Comparison of ENCODE assay signal across 31 cellular contexts in the genomic region with DNA sequence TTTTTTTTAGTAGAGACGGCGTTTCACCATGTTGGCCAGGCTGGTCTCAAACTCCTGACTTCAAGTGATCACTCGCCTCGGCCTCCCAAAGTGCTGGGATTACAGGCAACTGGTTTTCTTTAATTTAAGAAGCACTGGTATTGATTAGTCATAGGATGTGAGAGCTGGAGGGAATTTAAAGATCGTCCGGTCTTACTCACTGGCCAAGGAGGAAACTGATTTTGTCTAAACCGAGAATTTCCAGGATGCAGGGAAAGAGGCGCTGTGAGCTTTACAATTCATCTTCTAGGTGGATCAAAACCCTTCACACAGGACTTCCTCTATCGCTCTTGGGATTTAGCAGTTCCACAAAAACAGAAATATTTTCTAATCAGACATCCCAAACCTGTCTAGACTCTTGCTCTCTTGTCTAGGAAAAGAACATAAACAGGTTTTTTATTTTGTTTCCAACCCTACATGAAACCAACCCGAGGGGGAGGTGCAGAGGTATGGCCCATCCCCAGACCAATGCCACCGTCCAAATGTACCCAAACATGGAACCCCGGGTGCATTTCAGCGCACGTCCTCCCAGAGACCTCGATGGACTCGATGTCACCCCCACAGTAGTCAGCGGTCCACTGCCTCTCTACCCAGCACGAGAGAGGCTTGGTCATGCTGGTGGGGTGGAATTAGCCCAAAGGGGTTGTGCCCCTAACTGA. TPM values are rescaled to one million over a fixed set of nuclear protein-coding genes. Genes with fewer than 3 reads are reported as not detected.
DNase-seq lines count a peak whose midpoint lies in the region; ATAC-seq, FAIRE-seq and TF ChIP-seq lines count a peak whose summit lies in the region.
"Had no signal": no experiment of that assay in that cellular context is flagged by ENCODE, and none has a peak within 500 bp of the region (broad histone marks: within the 10 kb centered on the region; RNA-seq: fewer than 3 reads in every experiment).

No MANE protein-coding gene starts in this region.

- H2BK120ac ChIP-seq in trophoblast cell (ENCODE audit: insufficient read depth, low read length, poor library complexity) = no peak overlapping the region

- H3K27ac Mint-ChIP-seq in astrocyte (ENCODE audit: unreplicated experiment) = peak overlapping the region; percentile 3
- H3K27ac Mint-ChIP-seq: activated CD4-positive, alpha-beta T cell treated with anti-CD3 and anti-CD28 coated beads for 36 hours; nephron; stimulated activated effector memory CD8-positive, alpha-beta T cell treated with anti-CD3 and anti-CD28 coated beads, Interleukin-12 subunit alpha, Interleukin-12 subunit beta, amount 100 ng/mL, for 72 hours; T-helper 2 cell treated with Interferon-gamma antibody and Interleukin-4, amounts not matched to agents 5 μg/mL and 100 μg/mL, for 36 hours had no signal

- H3K4me2 ChIP-seq in astrocyte (ENCODE audit: low read length) (peak overlapping the region; percentile 48), trophoblast cell (ENCODE audit: low read length) (no peak overlapping the region)
- H3K4me2 ChIP-seq: BLaER1 had no signal

- H3K9ac ChIP-seq in astrocyte (ENCODE audit: low read length) = peak overlapping the region; percentile 33
- no peak overlapping the region for H3K9ac ChIP-seq in trophoblast cell (ENCODE audit: low read length)
- H3K9ac ChIP-seq: BLaER1 had no signal

- H3K4me1 ChIP-seq in astrocyte (ENCODE audit: insufficient read depth, low read length) (peaks cover 8% of the 10 kb centered on the region), foreskin keratinocyte (no peaks in the 10 kb centered on the region), trophoblast cell (ENCODE audit: control insufficient read depth in 1 of 2, insufficient read depth in 2 of 2, low read length in 2 of 2) (no peaks in the 10 kb centered on the region)
- H3K4me1 ChIP-seq: heart right ventricle, upper lobe of left lung had no signal

- no peak overlapping the region for H2BK5ac ChIP-seq in trophoblast cell (ENCODE audit: low read depth, low read length, poor library complexity)

- no peaks in the 10 kb centered on the region for H4K20me1 ChIP-seq in astrocyte (ENCODE audit: insufficient read depth, low read length)
- H4K20me1 ChIP-seq: BLaER1 had no signal

- DNase-seq in EL (peak; percentile 76), HTR-8/SVneo (ENCODE audit: insufficient read length, low spot score) (peak; percentile 31), astrocyte (ENCODE audit: low read depth) (peak; percentile 45), foreskin keratinocyte (peak in 1 of 2 donors; percentile 58), trophoblast cell (no peak), GOT3 (lab: John Stamatoyannopoulos, UW) (no peak)
- DNase-seq: ACHN; activated gamma-delta T cell treated with Interleukin-2 at 50 U/mL for 16 hours; activated T-cell treated with anti-CD3 and anti-CD28 coated beads, Interleukin-2, amount 50 U/mL, for 1 hour; DMS53; dorsolateral prefrontal cortex; heart right ventricle; KBM-7; NCI-H2081; NCI-H345; retina; upper lobe of left lung had no signal

- ATAC-seq in foreskin keratinocyte = peak; percentile 40
- ATAC-seq in GM21526 (IDR thresholded peaks at IDR 0.05; ENCODE audit: low FRiP score, unreplicated experiment) = no peak
- no peak for ATAC-seq in GM19467 (IDR thresholded peaks at IDR 0.05; ENCODE audit: unreplicated experiment)

- peaks cover 4% of the 10 kb centered on the region for H3K27me3 Mint-ChIP-seq in astrocyte (ENCODE audit: low read depth, unreplicated experiment)

- H3K4me1 Mint-ChIP-seq in astrocyte (ENCODE audit: low read depth, unreplicated experiment) = peaks cover 2% of the 10 kb centered on the region
- H3K4me1 Mint-ChIP-seq: activated CD4-positive, alpha-beta T cell treated with anti-CD3 and anti-CD28 coated beads for 36 hours; stimulated activated effector memory CD8-positive, alpha-beta T cell treated with anti-CD3 and anti-CD28 coated beads, Interleukin-12 subunit alpha, Interleukin-12 subunit beta, amount 100 ng/mL, for 72 hours had no signal

- H4K12ac ChIP-seq in trophoblast cell (ENCODE audit: low read depth, low read length) = no peak overlapping the region

- H3K9me3 Mint-ChIP-seq in astrocyte (ENCODE audit: unreplicated experiment) = peaks cover 5% of the 10 kb centered on the region
- H3K9me3 Mint-ChIP-seq: stimulated activated effector memory CD8-positive, alpha-beta T cell treated with anti-CD3 and anti-CD28 coated beads, Interleukin-12 subunit alpha, Interleukin-12 subunit beta, amount 100 ng/mL, for 72 hours; T-helper 2 cell treated with Interferon-gamma antibody and Interleukin-4, amounts not matched to agents 5 μg/mL and 100 μg/mL, for 36 hours had no signal

- no peak overlapping the region for H3K23ac ChIP-seq in trophoblast cell (ENCODE audit: low read length)

- no peak overlapping the region for H2AK5ac ChIP-seq in trophoblast cell (ENCODE audit: low read length)

- no peak overlapping the region for H4K8ac ChIP-seq in trophoblast cell (ENCODE audit: low read depth, low read length)

- peak overlapping the region; percentile 32 for H2AFZ ChIP-seq in astrocyte (ENCODE audit: low read depth, low read length)
- no peak overlapping the region for H2AFZ ChIP-seq in trophoblast cell (ENCODE audit: insufficient read depth, low read length, poor library complexity)

- H3K36me3 ChIP-seq in astrocyte (ENCODE audit: insufficient read depth, low read length) (no peaks in the 10 kb centered on the region), trophoblast cell (ENCODE audit: control insufficient read depth in 1 of 2, insufficient read depth in 2 of 2, low read length in 2 of 2) (no peaks in the 10 kb centered on the region)
- H3K36me3 ChIP-seq: BLaER1, heart right ventricle, upper lobe of left lung had no signal

- H3K14ac ChIP-seq in trophoblast cell (ENCODE audit: low read length) = no peak overlapping the region

- H3K18ac ChIP-seq in trophoblast cell (ENCODE audit: low read length) = no peak overlapping the region

- no peak overlapping the region for H2BK12ac ChIP-seq in trophoblast cell (ENCODE audit: low read length)

- H3K27ac ChIP-seq in astrocyte (ENCODE audit: low read depth, low read length) = peak overlapping the region; percentile 66
- H3K27ac ChIP-seq in foreskin keratinocyte = no peak overlapping the region
- no peak overlapping the region for H3K27ac ChIP-seq in trophoblast cell (ENCODE audit: low read depth, low read length)
- H3K27ac ChIP-seq: BLaER1, dorsolateral prefrontal cortex, heart right ventricle, RWPE1, upper lobe of left lung had no signal

- no peaks in the 10 kb centered on the region for H3K79me1 ChIP-seq in trophoblast cell (ENCODE audit: low read length)

- no peak overlapping the region for H3K4ac ChIP-seq in trophoblast cell (ENCODE audit: low read depth, low read length)

- H3K9me3 ChIP-seq in astrocyte (ENCODE audit: insufficient read depth, low read depth, low read length) (no peaks in the 10 kb centered on the region), trophoblast cell (ENCODE audit: insufficient read depth, low read depth, low read length) (peaks cover 2% of the 10 kb centered on the region)
- H3K9me3 ChIP-seq: upper lobe of left lung had no signal

- no peak overlapping the region for H4K91ac ChIP-seq in trophoblast cell (ENCODE audit: low read depth, low read length)

- H3K4me3 Mint-ChIP-seq in astrocyte (ENCODE audit: unreplicated experiment) = no peak overlapping the region
- H3K4me3 Mint-ChIP-seq: activated CD4-positive, alpha-beta T cell treated with anti-CD3 and anti-CD28 coated beads for 36 hours; nephron; stimulated activated effector memory CD8-positive, alpha-beta T cell treated with anti-CD3 and anti-CD28 coated beads, Interleukin-12 subunit alpha, Interleukin-12 subunit beta, amount 100 ng/mL, for 72 hours; T-helper 2 cell treated with Interferon-gamma antibody and Interleukin-4, amounts not matched to agents 5 μg/mL and 100 μg/mL, for 36 hours had no signal

- no CpG with 5 or more reads among the region's 18 CpGs for WGBS in trophoblast cell (ENCODE audit: extremely low coverage, insufficient coverage, insufficient read length)

- no peaks in the 10 kb centered on the region for H3K79me2 ChIP-seq in astrocyte (ENCODE audit: insufficient read depth, low read length)
- no peaks in the 10 kb centered on the region for H3K79me2 ChIP-seq in trophoblast cell (ENCODE audit: control insufficient read depth, insufficient read depth, low read length, poor library complexity)

- H3K4me3 ChIP-seq in astrocyte (ENCODE audit: insufficient read depth, low read depth, low read length) = no peak overlapping the region
- H3K4me3 ChIP-seq in trophoblast cell (ENCODE audit: low read depth, low read length) = no peak overlapping the region
- H3K4me3 ChIP-seq: BLaER1, dorsolateral prefrontal cortex, heart right ventricle, lung, upper lobe of left lung had no signal

- no peak for FAIRE-seq in HTR-8/SVneo (lab: Jason Lieb, UNC)
- no peak for FAIRE-seq in astrocyte (lab: Jason Lieb, UNC)
- FAIRE-seq: GM18507 had no signal

- no peaks in the 10 kb centered on the region for H3K36me3 Mint-ChIP-seq in astrocyte (ENCODE audit: low read depth, unreplicated experiment)
- H3K36me3 Mint-ChIP-seq: stimulated activated effector memory CD8-positive, alpha-beta T cell treated with anti-CD3 and anti-CD28 coated beads, Interleukin-12 subunit alpha, Interleukin-12 subunit beta, amount 100 ng/mL, for 72 hours had no signal

- TF ChIP-seq CTCF in astrocyte (IDR thresholded peaks at IDR 0.05; ENCODE audit: insufficient read depth, low read depth, low read length) (no peak), foreskin keratinocyte (conservative IDR thresholded peaks at IDR 0.05) (no peak)

- H3K27me3 ChIP-seq in astrocyte (ENCODE audit: insufficient read depth, low read length) (no peaks in the 10 kb centered on the region), foreskin keratinocyte (no peaks in the 10 kb centered on the region), trophoblast cell (ENCODE audit: insufficient read depth, low read length) (no peaks in the 10 kb centered on the region)
- H3K27me3 ChIP-seq: BLaER1, upper lobe of left lung had no signal

RNA-seq across cellular contexts. Expression of a gene that starts 12.5 kb away (rescaled TPM):
- 485 and 528 TPM in 2 replicates for total RNA-seq in astrocyte
- total RNA-seq in foreskin keratinocyte = 772 and 774 TPM in 2 replicates
- polyA plus RNA-seq in foreskin keratinocyte = 680 and 693 TPM in 2 replicates
- polyA plus RNA-seq in trophoblast cell (2013) = 229 and 231 TPM in 2 replicates

RNA-seq across cellular contexts. Expression of a gene that starts 41.4 kb away (rescaled TPM):
- total RNA-seq in astrocyte (0.43 TPM in 1 of 2 replicates, not detected in the other), foreskin keratinocyte (12.3 and 12.5 TPM in 2 replicates)
- polyA plus RNA-seq in foreskin keratinocyte = 18.5 and 21.2 TPM in 2 replicates
- not detected in 2 replicates for polyA plus RNA-seq in trophoblast cell (2013)
- total RNA-seq: activated CD4-positive, alpha-beta T cell treated with anti-CD3 and anti-CD28 coated beads for 36 hours; activated CD8-positive, alpha-beta memory T cell treated with anti-CD3 and anti-CD28 coated beads for 36 hours; MCF 10A; mucosa of gallbladder; osteocyte; upper lobe of left lung had no signal
- polyA plus RNA-seq: lung had no signal

Comparison
In these comparisons a context has a peak if more than half of its experiments do, and no peak if none do; other contexts are left out.
1. DNase-seq: peak in EL (single experiment), HTR-8/SVneo (single experiment) and astrocyte (single experiment); none in trophoblast cell (0 of 2) and GOT3 (single experiment).